In genomic region chr5:136054133-136054996, GRCh38 we compare ENCODE assay signal across 18 cellular contexts. TPM values are rescaled to one million over a fixed set of nuclear protein-coding genes. Genes with fewer than 3 reads are reported as not detected.
A peak's percentile ranks its signal among the peaks of the same experiment; 100 is the strongest.
DNase-seq lines count a peak whose midpoint lies in the region; ATAC-seq and TF ChIP-seq lines count a peak whose summit lies in the region.
"Had no signal": no experiment of that assay in that cellular context is flagged by ENCODE, and none has a peak within 500 bp of the region (broad histone marks: within the 10 kb centered on the region; RNA-seq: fewer than 3 reads in every experiment).

No MANE protein-coding gene starts in this region.

- H3K14ac ChIP-seq in mesenchymal stem cell (ENCODE audit: low read length in 2 of 2) = peak overlapping the region in 1 of 2 experiments; percentile 30

- intact Hi-C loops in dendritic cell treated with granulocyte-macrophage colony-stimulating factor and Interleukin-4, amounts not matched to agents 40 ng/mL and 50 ng/mL, for 4 days (cut with micrococcal nuclease) = loop anchor here (5.0 kb wide), 1 partner anchor 77 kb away; no protein-coding TSS in a partner anchor
- intact Hi-C loops in tibial artery (cut with DNase I; ENCODE audit: low total_unique reads) = no loop called here

- 44% methylated on average over 6 of the region's 7 CpGs for WGBS in mesenchymal stem cell

- H3K9me3 Mint-ChIP-seq in HFFc6 = no peaks in the 10 kb centered on the region
- H3K9me3 Mint-ChIP-seq in dendritic cell treated with granulocyte-macrophage colony-stimulating factor and Interleukin-4, amounts not matched to agents 40 ng/mL and 50 ng/mL, for 4 days = no peaks in the 10 kb centered on the region
- H3K9me3 Mint-ChIP-seq in stimulated activated memory B cell treated with anti-CD40 and anti-IgM and Interleukin-4, amounts not matched to agents 10 μg/mL and 1 μg/mL and 100 μg/mL, for 72 hours = no peaks in the 10 kb centered on the region
- H3K9me3 Mint-ChIP-seq: activated T-helper 17 cell treated with anti-CD3 and anti-CD28 coated beads, Interleukin-2, amount 50 U/mL, for 72 hours; central memory CD8-positive, alpha-beta T cell; IgD-negative memory B cell; stimulated activated naive CD8-positive, alpha-beta T cell treated with anti-CD3 and anti-CD28 coated beads, Interleukin-15, Interleukin-2, amounts not matched to agents 100 ng/mL and 50 ng/mL, for 24 hours; T-cell had no signal

- H3K79me1 ChIP-seq in mesenchymal stem cell (replicated peaks; ENCODE audit: low read length, poor library complexity, severe bottlenecking) = peaks cover 1% of the 10 kb centered on the region

- H3K27me3 Mint-ChIP-seq in HFFc6 (ENCODE audit: insufficient read depth) = no peaks in the 10 kb centered on the region; the same call in 1 of the 2 replicates
- H3K27me3 Mint-ChIP-seq in dendritic cell treated with granulocyte-macrophage colony-stimulating factor and Interleukin-4, amounts not matched to agents 40 ng/mL and 50 ng/mL, for 4 days = no peaks in the 10 kb centered on the region
- H3K27me3 Mint-ChIP-seq in stimulated activated memory B cell treated with anti-CD40 and anti-IgM and Interleukin-4, amounts not matched to agents 10 μg/mL and 1 μg/mL and 100 μg/mL, for 72 hours = no peaks in the 10 kb centered on the region
- H3K27me3 Mint-ChIP-seq: activated T-helper 17 cell treated with anti-CD3 and anti-CD28 coated beads, Interleukin-2, amount 50 U/mL, for 72 hours; central memory CD8-positive, alpha-beta T cell had no signal

- H3K9me3 ChIP-seq in mesenchymal stem cell (ENCODE audit: control insufficient read depth, low read length) (no peaks in the 10 kb centered on the region), tibial artery (no peaks in the 10 kb centered on the region)
- H3K9me3 ChIP-seq: left lung had no signal

- no peak for DNase-seq in HFFc6
- peak; percentile 34 for DNase-seq in mesenchymal stem cell
- DNase-seq in tibial artery = no peak
- DNase-seq in activated gamma-delta T cell (lab: John Stamatoyannopoulos, UW) = no peak
- DNase-seq in amniotic stem cell (lab: John Stamatoyannopoulos, UW) = no peak
- DNase-seq: activated CD4-positive, alpha-beta T cell treated with anti-CD3 and anti-CD28 coated beads for 48 hours; H7; left lung; NCI-H187 treated with DMSO at 0.1 percent for 48 hours; NK-92 treated with Interleukin-12 subunit alpha and Interleukin-12 subunit beta, amount 100 ng/mL, for 24 hours; nucleus accumbens; T-cell had no signal

- H2AFZ ChIP-seq in mesenchymal stem cell (ENCODE audit: low read depth, low read length) = no peak overlapping the region

- H3K9ac ChIP-seq in mesenchymal stem cell (ENCODE audit: low read length) = peak overlapping the region; percentile 71

- H3K4me1 ChIP-seq in mesenchymal stem cell (ENCODE audit: control insufficient read depth, insufficient read depth, low read depth, low read length) = peaks cover 32% of the 10 kb centered on the region
- H3K4me1 ChIP-seq in tibial artery = peaks cover 0 to 68% (median 44%) of the 10 kb centered on the region in 4 donors

- no peak overlapping the region for H4K91ac ChIP-seq in mesenchymal stem cell (ENCODE audit: low read length)

- no peak overlapping the region for H3K4me2 ChIP-seq in mesenchymal stem cell (ENCODE audit: low read length, poor library complexity, severe bottlenecking)

- peak overlapping the region; percentile 1 for H2BK120ac ChIP-seq in mesenchymal stem cell (ENCODE audit: low read depth, low read length)

- H2BK5ac ChIP-seq in mesenchymal stem cell (ENCODE audit: low read depth, low read length, poor library complexity, severe bottlenecking) = no peak overlapping the region

- H3K36me3 ChIP-seq in mesenchymal stem cell (ENCODE audit: control insufficient read depth in 1 of 2, insufficient read depth in 2 of 2, low read depth in 1 of 2, low read length in 2 of 2) (peaks cover 36 to 59% of the 10 kb centered on the region in 2 experiments), tibial artery (peaks cover 0 to 13% (median 7%) of the 10 kb centered on the region in 3 donors)

- peak overlapping the region; percentile 22 for H4K8ac ChIP-seq in mesenchymal stem cell (ENCODE audit: low read length)

- peaks cover 77% of the 10 kb centered on the region for H3K4me1 Mint-ChIP-seq in HFFc6 (ENCODE audit: low read depth)
- H3K4me1 Mint-ChIP-seq in dendritic cell treated with granulocyte-macrophage colony-stimulating factor and Interleukin-4, amounts not matched to agents 40 ng/mL and 50 ng/mL, for 4 days (ENCODE audit: low read depth) = peaks cover 68% of the 10 kb centered on the region
- no peaks in the 10 kb centered on the region for H3K4me1 Mint-ChIP-seq in stimulated activated memory B cell treated with anti-CD40 and anti-IgM and Interleukin-4, amounts not matched to agents 10 μg/mL and 1 μg/mL and 100 μg/mL, for 72 hours
- H3K4me1 Mint-ChIP-seq: activated T-helper 17 cell treated with anti-CD3 and anti-CD28 coated beads, Interleukin-2, amount 50 U/mL, for 72 hours; central memory CD8-positive, alpha-beta T cell; IgD-negative memory B cell; T-cell had no signal

- H3K27me3 ChIP-seq in mesenchymal stem cell (ENCODE audit: control insufficient read depth in 1 of 2, insufficient read depth in 1 of 2, low read length in 2 of 2) (no peaks in the 10 kb centered on the region), tibial artery (no peaks in the 10 kb centered on the region)
- H3K27me3 ChIP-seq: left lung had no signal

- H3K18ac ChIP-seq in mesenchymal stem cell (ENCODE audit: low read depth in 1 of 2, low read length in 2 of 2) = peak overlapping the region; percentile 24 to 75

- peak overlapping the region; percentile 56 for H3K4me3 Mint-ChIP-seq in HFFc6
- H3K4me3 Mint-ChIP-seq in dendritic cell treated with granulocyte-macrophage colony-stimulating factor and Interleukin-4, amounts not matched to agents 40 ng/mL and 50 ng/mL, for 4 days = no peak overlapping the region
- no peak overlapping the region for H3K4me3 Mint-ChIP-seq in stimulated activated memory B cell treated with anti-CD40 and anti-IgM and Interleukin-4, amounts not matched to agents 10 μg/mL and 1 μg/mL and 100 μg/mL, for 72 hours
- H3K4me3 Mint-ChIP-seq: activated T-helper 17 cell treated with anti-CD3 and anti-CD28 coated beads, Interleukin-2, amount 50 U/mL, for 72 hours; central memory CD8-positive, alpha-beta T cell; IgD-negative memory B cell; stimulated activated naive CD8-positive, alpha-beta T cell treated with anti-CD3 and anti-CD28 coated beads, Interleukin-15, Interleukin-2, amounts not matched to agents 100 ng/mL and 50 ng/mL, for 24 hours; T-cell had no signal

- peak overlapping the region in 1 of 2 experiments; percentile 2 for H3K4ac ChIP-seq in mesenchymal stem cell (ENCODE audit: low read depth in 1 of 2, low read length in 2 of 2)

- no peak overlapping the region for H3K23ac ChIP-seq in mesenchymal stem cell (ENCODE audit: low read length in 2 of 2)

- H2AK5ac ChIP-seq in mesenchymal stem cell (ENCODE audit: low read length, severe bottlenecking) = peak overlapping the region; percentile 49

- H3K4me3 ChIP-seq in mesenchymal stem cell (ENCODE audit: insufficient read depth in 1 of 2, low read depth in 1 of 2, low read length in 2 of 2) (peak overlapping the region in 1 of 2 experiments; percentile 31), tibial artery (no peak overlapping the region)
- H3K4me3 ChIP-seq: left lung had no signal

- peaks cover 55% of the 10 kb centered on the region for H3K36me3 Mint-ChIP-seq in HFFc6 (ENCODE audit: low read depth)
- peaks cover 100% of the 10 kb centered on the region for H3K36me3 Mint-ChIP-seq in dendritic cell treated with granulocyte-macrophage colony-stimulating factor and Interleukin-4, amounts not matched to agents 40 ng/mL and 50 ng/mL, for 4 days (ENCODE audit: low read depth)
- H3K36me3 Mint-ChIP-seq in stimulated activated memory B cell treated with anti-CD40 and anti-IgM and Interleukin-4, amounts not matched to agents 10 μg/mL and 1 μg/mL and 100 μg/mL, for 72 hours = no peaks in the 10 kb centered on the region
- H3K36me3 Mint-ChIP-seq: IgD-negative memory B cell, T-cell had no signal

- H3K27ac ChIP-seq in mesenchymal stem cell (ENCODE audit: low read length, poor library complexity, severe bottlenecking) = peak overlapping the region; percentile 53
- H3K27ac ChIP-seq in tibial artery = peak overlapping the region; percentile 66 to 77
- H3K27ac ChIP-seq: left lung had no signal

- H2BK15ac ChIP-seq in mesenchymal stem cell (ENCODE audit: low read depth, poor library complexity, severe bottlenecking) = no peak overlapping the region

- H2BK12ac ChIP-seq in mesenchymal stem cell (ENCODE audit: low read length in 2 of 2) = peak overlapping the region; percentile 15 to 51

- TF ChIP-seq CTCF in HFFc6 (IDR thresholded peaks at IDR 0.05) (no peak), tibial artery (IDR thresholded peaks at IDR 0.05) (no peak)

- ATAC-seq in stimulated activated memory B cell treated with anti-CD40 and anti-IgM and Interleukin-4, amounts not matched to agents 10 μg/mL and 1 μg/mL and 100 μg/mL, for 72 hours = no peak
- ATAC-seq: T-cell had no signal

- H3K27ac Mint-ChIP-seq in HFFc6 = peak overlapping the region; percentile 98
- H3K27ac Mint-ChIP-seq in dendritic cell treated with granulocyte-macrophage colony-stimulating factor and Interleukin-4, amounts not matched to agents 40 ng/mL and 50 ng/mL, for 4 days = peak overlapping the region; percentile 81
- no peak overlapping the region for H3K27ac Mint-ChIP-seq in stimulated activated memory B cell treated with anti-CD40 and anti-IgM and Interleukin-4, amounts not matched to agents 10 μg/mL and 1 μg/mL and 100 μg/mL, for 72 hours
- H3K27ac Mint-ChIP-seq: activated T-helper 17 cell treated with anti-CD3 and anti-CD28 coated beads, Interleukin-2, amount 50 U/mL, for 72 hours; IgD-negative memory B cell; stimulated activated naive CD8-positive, alpha-beta T cell treated with anti-CD3 and anti-CD28 coated beads, Interleukin-15, Interleukin-2, amounts not matched to agents 100 ng/mL and 50 ng/mL, for 24 hours; T-cell had no signal

RNA-seq across cellular contexts. Expression of gene TGFBI, which starts 25.6 kb away (rescaled TPM):
- 100 to 1,000 TPM; 529 to 911 (median 784) TPM for total RNA-seq in HFFc6 (2021; fragmentation: NEBNext Ultra II Directional; extraction: Animal tissue kit (Norgen Biotek cat#: 25700))
- 1,930 TPM for polyA plus RNA-seq in mesenchymal stem cell (2013, experiment 1 of 2)
- polyA plus RNA-seq in mesenchymal stem cell (2013, experiment 2 of 2) = 1,910 TPM
